In the genomic region with DNA sequence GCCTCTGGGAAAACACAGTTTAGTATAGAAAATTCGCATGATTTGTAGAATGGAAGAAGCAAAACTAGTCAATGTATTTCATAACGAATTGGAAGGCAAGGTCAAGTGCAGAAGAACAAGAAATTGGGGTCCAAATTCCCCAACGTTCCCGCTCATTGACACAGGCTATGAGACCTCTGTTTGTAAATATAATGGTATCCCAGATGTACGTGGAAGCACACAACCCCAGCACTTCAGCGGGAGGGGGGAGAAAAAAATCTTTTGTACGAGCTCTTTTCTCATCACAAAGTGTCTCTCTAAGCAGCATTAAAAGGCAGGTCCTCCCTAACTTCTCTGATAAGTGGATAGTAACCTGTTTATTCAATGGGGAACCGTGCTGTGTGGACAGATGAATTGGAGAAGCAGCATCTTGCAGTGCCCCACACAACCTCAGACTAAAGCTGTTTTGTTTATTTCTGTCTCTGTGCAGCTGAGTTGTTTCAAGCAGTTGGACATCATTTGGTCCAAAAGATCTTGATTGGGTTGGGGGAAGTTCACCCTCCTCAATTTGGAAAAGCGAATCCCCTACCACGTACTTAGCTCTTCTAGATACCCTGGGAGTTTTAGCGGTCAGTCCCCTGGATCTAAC, we compare ENCODE assay signal across 8 cellular contexts. TPM values are rescaled to one million over a fixed set of nuclear protein-coding genes. Genes with fewer than 3 reads are reported as not detected.
A peak's percentile ranks its signal among the peaks of the same experiment; 100 is the strongest.
DNase-seq lines count a peak whose midpoint lies in the region; ATAC-seq and TF ChIP-seq lines count a peak whose summit lies in the region.

No MANE protein-coding gene starts in this region.

- H3K27ac Mint-ChIP-seq in CD4-positive, alpha-beta T cell, result peak overlapping the region; percentile 78
- peak overlapping the region in 5 of 10 donors; percentile 44 to 84 (median 69) for H3K27ac Mint-ChIP-seq in naive thymus-derived CD8-positive, alpha-beta T cell

- peaks cover 5% of the 10 kb centered on the region for H3K27me3 ChIP-seq in CD4-positive, alpha-beta T cell (ENCODE audit: control insufficient read depth, insufficient read depth, low read length)

- intact Hi-C loops in CD4-positive, alpha-beta T cell (cut with DNase I, micrococcal nuclease), result loop anchor here (2.0 to 5.0 kb wide), 5 partner anchors 231 to 601 kb away; partner anchors contain the start of genes ALG8 (in 2 of the 2), KCTD21 (in 2 of the 2) and USP35 (in 2 of the 2)

- no peaks in the 10 kb centered on the region for H3K9me3 Mint-ChIP-seq in CD4-positive, alpha-beta T cell
- no peaks in the 10 kb centered on the region for H3K9me3 Mint-ChIP-seq in naive thymus-derived CD8-positive, alpha-beta T cell

- POLR2A ChIA-PET in CD4-positive, alpha-beta T cell (lab: Charles Lee), result interaction anchor here (1.0 to 3.4 kb wide), 8 partner anchors 9 to 424 kb away, joined by 3 to 19 read pairs (median 5); partner anchors contain the start of genes ALG8, INTS4 and NARS2
- POLR2A ChIA-PET in naive thymus-derived CD8-positive, alpha-beta T cell (lab: Charles Lee), result interaction anchor here (1.1 to 3.6 kb wide), 2 partner anchors 156 to 424 kb away, joined by 3 to 15 read pairs; partner anchors contain the start of genes INTS4 and NARS2

- TF ChIP-seq POLR2A in NB4 (IDR thresholded peaks at IDR 0.05; ENCODE audit: extremely low read depth, insufficient read length), result no peak

- peak overlapping the region; percentile 72 for H3K4me3 ChIP-seq in NB4 (ENCODE audit: low read depth, low read length)
- H3K4me3 ChIP-seq in choroid plexus epithelial cell (ENCODE audit: low read depth, low read length), result peak overlapping the region; percentile 75

- peaks cover 8% of the 10 kb centered on the region for H3K36me3 Mint-ChIP-seq in CD4-positive, alpha-beta T cell (ENCODE audit: low read depth)
- H3K36me3 Mint-ChIP-seq in naive thymus-derived CD8-positive, alpha-beta T cell, result no peaks in the 10 kb centered on the region

- no peaks in the 10 kb centered on the region for H3K9me3 ChIP-seq in CD4-positive, alpha-beta T cell (ENCODE audit: control insufficient read depth, low read length)

- peak overlapping the region; percentile 89 for H3K4me3 Mint-ChIP-seq in CD4-positive, alpha-beta T cell
- H3K4me3 Mint-ChIP-seq in naive thymus-derived CD8-positive, alpha-beta T cell, result peak overlapping the region; percentile 63 to 89 (median 82)

- DNase-seq in CD4-positive, alpha-beta T cell, result no peak
- DNase-seq in NB4 (ENCODE audit: low read depth) (peak; percentile 42), choroid plexus epithelial cell (ENCODE audit: low read depth) (peak; percentile 26), NCI-H2029 (lab: John Stamatoyannopoulos, UW) (no peak), DMS153 (lab: John Stamatoyannopoulos, UW) (no peak), NCI-H1694 (lab: John Stamatoyannopoulos, UW) (no peak)
- DNase-seq in naive thymus-derived CD8-positive, alpha-beta T cell, result no peak

- ATAC-seq in CD4-positive, alpha-beta T cell (ENCODE audit: poor library complexity), result no peak
- no peak for ATAC-seq in naive thymus-derived CD8-positive, alpha-beta T cell
- ATAC-seq in GM19397 (IDR thresholded peaks at IDR 0.05; ENCODE audit: unreplicated experiment), result no peak

- peaks cover 22% of the 10 kb centered on the region for H3K4me1 Mint-ChIP-seq in CD4-positive, alpha-beta T cell (ENCODE audit: low read depth)
- H3K4me1 Mint-ChIP-seq in naive thymus-derived CD8-positive, alpha-beta T cell, result peaks cover 16 to 52% (median 18%) of the 10 kb centered on the region in 4 donors

- peaks cover 35% of the 10 kb centered on the region for H3K27me3 Mint-ChIP-seq in CD4-positive, alpha-beta T cell
- peaks cover 13 to 45% (median 23%) of the 10 kb centered on the region in 5 donors for H3K27me3 Mint-ChIP-seq in naive thymus-derived CD8-positive, alpha-beta T cell

- TF ChIP-seq CTCF in CD4-positive, alpha-beta T cell (IDR thresholded peaks at IDR 0.05), result no peak
- TF ChIP-seq CTCF in NB4 (IDR thresholded peaks at IDR 0.05; ENCODE audit: low read depth, low read length), result no peak
- TF ChIP-seq CTCF in choroid plexus epithelial cell (conservative IDR thresholded peaks at IDR 0.05; ENCODE audit: low read depth, low read length), result no peak

- CTCF ChIA-PET in CD4-positive, alpha-beta T cell (lab: Charles Lee), result interaction anchor here (1.2 to 3.1 kb wide), 5 partner anchors 10 to 372 kb away, joined by 3 to 15 read pairs (median 5); partner anchors contain the start of gene ALG8

- H3K27ac ChIP-seq in CD4-positive, alpha-beta T cell (ENCODE audit: low read depth, low read length), result no peak overlapping the region

RNA-seq across cellular contexts. Expression of gene GAB2, which starts 1.1 kb away (rescaled TPM):
- 10 to 100 TPM; 10.7 to 11.9 TPM for total RNA-seq in CD4-positive, alpha-beta T cell
- 1 to 10 TPM; 1.8 to 3.0 TPM for total RNA-seq in naive thymus-derived CD8-positive, alpha-beta T cell
- polyA plus RNA-seq in naive thymus-derived CD8-positive, alpha-beta T cell, result under 1 TPM in 2 of 3 donors, not detected in 1; 0.16 to 0.23 TPM

Comparison
In these comparisons a context has a peak if more than half of its experiments do, and no peak if none do; other contexts are left out.
1. DNase-seq: peak in NB4 (single experiment) and choroid plexus epithelial cell (single experiment); none in CD4-positive, alpha-beta T cell (0 of 10), naive thymus-derived CD8-positive, alpha-beta T cell (0 of 10), NCI-H2029 (single experiment), DMS153 (single experiment) and NCI-H1694 (single experiment).